ENCODE assay signal across 9 cellular contexts in the genomic region with DNA sequence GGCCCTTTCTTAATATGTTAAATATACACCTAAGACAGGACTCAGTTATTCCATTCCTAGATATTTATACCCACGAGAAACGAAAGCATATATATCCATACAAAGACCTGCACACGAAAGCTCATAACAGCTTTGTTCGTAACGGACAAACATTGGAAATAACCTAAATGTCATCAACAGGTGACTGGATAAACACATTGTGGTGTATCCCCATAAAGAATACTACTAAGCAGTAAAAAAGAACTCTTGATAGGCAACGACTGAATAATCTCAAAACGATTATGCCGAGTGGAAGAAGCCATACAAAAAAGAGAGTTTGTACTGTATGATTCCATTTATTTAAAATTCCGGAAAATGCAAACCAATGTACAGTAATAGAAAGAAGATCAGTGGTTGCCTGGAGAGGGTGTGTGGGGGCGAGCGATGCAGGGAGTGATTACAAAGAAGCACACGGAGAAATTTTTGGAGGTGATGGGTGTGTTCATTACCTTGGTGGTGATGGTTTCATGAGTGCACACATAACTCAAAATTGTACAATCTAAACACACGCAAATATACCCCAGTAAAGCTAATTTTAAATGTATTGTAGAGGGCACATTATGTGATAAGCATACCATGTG. TPM values are rescaled to one million over a fixed set of nuclear protein-coding genes. Genes with fewer than 3 reads are reported as not detected.
DNase-seq lines count a peak whose midpoint lies in the region; ATAC-seq, FAIRE-seq and TF ChIP-seq lines count a peak whose summit lies in the region.
"Had no signal": no experiment of that assay in that cellular context is flagged by ENCODE, and none has a peak within 500 bp of the region (broad histone marks: within the 10 kb centered on the region; RNA-seq: fewer than 3 reads in every experiment).

No MANE protein-coding gene starts in this region.

- peaks cover 20% of the 10 kb centered on the region for H3K4me1 ChIP-seq in OCI-LY3 (ENCODE audit: low read length)
- H3K4me1 ChIP-seq in H1 (replicated peaks in 1 of 4; ENCODE audit: control insufficient read depth in 3 of 4, insufficient read depth in 4 of 4, low read length in 3 of 4): peaks cover 1 to 9% (median 4%) of the 10 kb centered on the region in 4 experiments; a peak in 5 of 7 replicates
- H3K4me1 ChIP-seq in aorta (ENCODE audit: control insufficient read depth in 1 of 2, insufficient read depth in 2 of 2, low read length in 2 of 2): no peaks in the 10 kb centered on the region

- FAIRE-seq in H1 (lab: Jason Lieb, UNC): no peak

- H3K9me3 ChIP-seq in OCI-LY3 (ENCODE audit: insufficient read depth, low read length): no peaks in the 10 kb centered on the region
- H3K9me3 ChIP-seq in H1 (ENCODE audit: insufficient read depth in 2 of 2, low read depth in 1 of 2, low read length in 1 of 2): no peaks in the 10 kb centered on the region
- H3K9me3 ChIP-seq in aorta (ENCODE audit: control insufficient read depth, low read length): peaks cover 3% of the 10 kb centered on the region

- TF ChIP-seq RAD21 in H1 (IDR thresholded peaks at IDR 0.05 in 1 of 2, conservative IDR thresholded peaks at IDR 0.05 in 1 of 2; ENCODE audit: low read depth in 2 of 2, low read length in 2 of 2): no peak

- no peak overlapping the region for H2BK120ac ChIP-seq in H1 (replicated peaks; ENCODE audit: low read depth, low read length)

- H3K4me3 ChIP-seq in OCI-LY3 (ENCODE audit: low read length): peak overlapping the region; percentile 92
- peak overlapping the region in 1 of 4 experiments; percentile 75; a peak in 3 of 8 replicates for H3K4me3 ChIP-seq in H1 (ENCODE audit: extremely low read depth in 1 of 4, insufficient read depth in 2 of 4, low read depth in 3 of 4, low read length in 4 of 4)
- no peak overlapping the region for H3K4me3 ChIP-seq in aorta (ENCODE audit: low read length in 2 of 2)

- POLR2A ChIA-PET in activated CD4-positive, alpha-beta T cell treated with anti-CD3 and anti-CD28 coated beads, Interleukin-2, amount 10 ng/mL, durations not matched to agents 7 days and 5 days (lab: Charles Lee): no interaction called here
- POLR2A ChIA-PET in H1 (lab: Charles Lee; ENCODE audit: partially characterized antibody): interaction anchor here (2.1 kb wide), 1 partner anchor 8 kb away, joined by 7 read pairs; no protein-coding TSS in a partner anchor

- no peak overlapping the region for H3K4ac ChIP-seq in H1 (replicated peaks; ENCODE audit: insufficient read length, low read depth, low read length)

- H2BK12ac ChIP-seq in H1 (ENCODE audit: low read depth, low read length): no peak overlapping the region

- CTCF ChIA-PET in activated CD4-positive, alpha-beta T cell treated with anti-CD3 and anti-CD28 coated beads, Interleukin-2, amount 10 ng/mL, durations not matched to agents 7 days and 5 days (lab: Charles Lee): no interaction called here
- CTCF ChIA-PET in H1 (lab: Charles Lee; ENCODE audit: partially characterized antibody): interaction anchor here (0.6 to 2.0 kb wide), 9 partner anchors 38 to 294 kb away, joined by 3 to 7 read pairs (median 5); no protein-coding TSS in a partner anchor

- H2BK5ac ChIP-seq in H1 (ENCODE audit: low read depth, low read length): no peak overlapping the region

- H3K14ac ChIP-seq in H1 (ENCODE audit: insufficient read length): no peak overlapping the region

- H4K20me1 ChIP-seq in OCI-LY3 (ENCODE audit: insufficient read depth, low read length) (peaks cover 14% of the 10 kb centered on the region), H1 (replicated peaks in 1 of 2; ENCODE audit: control insufficient read depth in 1 of 2, insufficient read depth in 2 of 2, low read length in 2 of 2) (peaks cover 6 to 12% of the 10 kb centered on the region in 2 experiments)

- H4K5ac ChIP-seq in H1 (ENCODE audit: insufficient read length, low read depth, low read length): no peak overlapping the region

- H3K36me3 Mint-ChIP-seq in activated CD4-positive, alpha-beta T cell treated with anti-CD3 and anti-CD28 coated beads, Interleukin-2, amount 10 ng/mL, durations not matched to agents 7 days and 5 days (ENCODE audit: low read depth): no peaks in the 10 kb centered on the region
- no peaks in the 10 kb centered on the region for H3K36me3 Mint-ChIP-seq in progenitor cell of endocrine pancreas (ENCODE audit: insufficient read depth)

- intact Hi-C loops in aorta (cut with DNase I): no loop called here

- H2AFZ ChIP-seq in OCI-LY3 (ENCODE audit: low read depth, low read length): peak overlapping the region; percentile 99
- 0 out of 2 replicates have a peak overlapping the region, but pooled peaks have one; percentile 93 for H2AFZ ChIP-seq in H1 (ENCODE audit: low read length)

- H3K4me2 ChIP-seq in OCI-LY3 (ENCODE audit: low read length) (peak overlapping the region; percentile 90), H1 (ENCODE audit: insufficient read depth in 1 of 2, low read depth in 2 of 2, low read length in 2 of 2) (peak overlapping the region; percentile 50 to 80; a peak in 2 of 4 replicates)

- no peak for ATAC-seq in aorta (ENCODE audit: low FRiP score)

- no peak overlapping the region for H2BK15ac ChIP-seq in H1 (ENCODE audit: low read length)

- no peak for TF ChIP-seq CTCF in OCI-LY3 (IDR thresholded peaks at IDR 0.05; ENCODE audit: low read depth, low read length)
- no peak for TF ChIP-seq CTCF in H1 (IDR thresholded peaks at IDR 0.05; ENCODE audit: control extremely low read depth in 1 of 3, insufficient read depth in 1 of 3, low read depth in 1 of 3, low read length in 3 of 3)
- no peak for TF ChIP-seq CTCF in progenitor cell of endocrine pancreas (IDR thresholded peaks at IDR 0.05; ENCODE audit: unreplicated experiment)

- H3K36me3 ChIP-seq in OCI-LY3 (replicated peaks; ENCODE audit: low read depth, low read length): no peaks in the 10 kb centered on the region
- H3K36me3 ChIP-seq in H1 (ENCODE audit: control insufficient read depth in 2 of 4, insufficient read depth in 4 of 4, low read length in 3 of 4): no peaks in the 10 kb centered on the region
- H3K36me3 ChIP-seq in aorta (ENCODE audit: control insufficient read depth in 1 of 2, insufficient read depth in 2 of 2, low read length in 1 of 2): no peaks in the 10 kb centered on the region

- H2BK20ac ChIP-seq in H1 (ENCODE audit: low read length): no peak overlapping the region

- H4K8ac ChIP-seq in H1 (ENCODE audit: extremely low read depth, insufficient read depth, low read length): no peak overlapping the region

- no peak overlapping the region for H3K56ac ChIP-seq in H1 (replicated peaks; ENCODE audit: insufficient read length, low read depth, low read length)

- H3K79me1 ChIP-seq in H1 (ENCODE audit: low read depth, low read length): peaks cover 10% of the 10 kb centered on the region; the same call in 1 of the 2 replicates

- no peak for TF ChIP-seq EP300 in H1 (IDR thresholded peaks at IDR 0.05; ENCODE audit: borderline replicate concordance in 1 of 2, low read depth in 2 of 2, low read length in 2 of 2)

- 90% methylated on average over 13 of the region's 13 CpGs; no CpG with 5 or more reads in 1 of the 2 experiments for WGBS in H1 (ENCODE audit: extremely low coverage in 1 of 2, insufficient coverage in 1 of 2, insufficient read length in 1 of 2, insufficient replicate concordance in 2 of 2, low coverage in 1 of 2, low lambda C conversion rate in 2 of 2, missing lambda C conversion rate in 1 of 2), 2 experiments
- 84 to 85% methylated on average over 13 of the region's 13 CpGs for WGBS in aorta, 2 donors

- no peak overlapping the region for H3K18ac ChIP-seq in H1 (ENCODE audit: extremely low read depth, low read length)

- no peak overlapping the region for H3K27ac Mint-ChIP-seq in activated CD4-positive, alpha-beta T cell treated with anti-CD3 and anti-CD28 coated beads, Interleukin-2, amount 10 ng/mL, durations not matched to agents 7 days and 5 days
- H3K27ac Mint-ChIP-seq in progenitor cell of endocrine pancreas: no peak overlapping the region

- H3K9me3 Mint-ChIP-seq in activated CD4-positive, alpha-beta T cell treated with anti-CD3 and anti-CD28 coated beads, Interleukin-2, amount 10 ng/mL, durations not matched to agents 7 days and 5 days: no peaks in the 10 kb centered on the region
- H3K9me3 Mint-ChIP-seq in progenitor cell of endocrine pancreas (ENCODE audit: low read depth): no peaks in the 10 kb centered on the region

- H3K4me1 Mint-ChIP-seq in activated CD4-positive, alpha-beta T cell treated with anti-CD3 and anti-CD28 coated beads, Interleukin-2, amount 10 ng/mL, durations not matched to agents 7 days and 5 days: peaks cover 13% of the 10 kb centered on the region
- peaks cover 3% of the 10 kb centered on the region for H3K4me1 Mint-ChIP-seq in progenitor cell of endocrine pancreas (ENCODE audit: low read depth)

- H3K9ac ChIP-seq in OCI-LY3 (ENCODE audit: low read length) (peak overlapping the region; percentile 76), H1 (replicated peaks in 1 of 4; ENCODE audit: extremely low read depth in 1 of 4, low read depth in 3 of 4, low read length in 3 of 4) (no peak overlapping the region)

- H4K91ac ChIP-seq in H1 (replicated peaks; ENCODE audit: insufficient read length, low read length): no peak overlapping the region

- H3K27me3 ChIP-seq in OCI-LY3 (ENCODE audit: low read depth, low read length): no peaks in the 10 kb centered on the region
- peaks cover 0 to 7% (median 3%) of the 10 kb centered on the region in 4 experiments; a peak in 2 of 7 replicates for H3K27me3 ChIP-seq in H1 (replicated peaks in 1 of 4; ENCODE audit: control insufficient read depth in 3 of 4, extremely low read depth in 1 of 4, insufficient read depth in 3 of 4, low read length in 3 of 4)
- H3K27me3 ChIP-seq in aorta (ENCODE audit: control insufficient read depth in 1 of 2, insufficient read depth in 2 of 2, low read length in 1 of 2): peaks cover 0 to 1% of the 10 kb centered on the region in 2 donors

- TF ChIP-seq POLR2A in H1 (IDR thresholded peaks at IDR 0.05; ENCODE audit: control extremely low read depth in 1 of 2, low read depth in 2 of 2, low read length in 2 of 2): no peak

- no peak overlapping the region for H2AK5ac ChIP-seq in H1 (ENCODE audit: low read depth, low read length)

- H3K23me2 ChIP-seq in H1 (ENCODE audit: low read depth, low read length): peaks cover 10% of the 10 kb centered on the region

- H3K27ac ChIP-seq in OCI-LY3 (ENCODE audit: low read length) (no peak overlapping the region), H1 (ENCODE audit: low read depth, low read length) (no peak overlapping the region), aorta (ENCODE audit: low read depth in 1 of 2, low read length in 2 of 2) (no peak overlapping the region)

- H3K23ac ChIP-seq in H1 (ENCODE audit: insufficient read length): no peak overlapping the region

- peaks cover 3% of the 10 kb centered on the region; the same call in 1 of the 2 replicates for H3K79me2 ChIP-seq in OCI-LY3 (ENCODE audit: low read length)
- H3K79me2 ChIP-seq in H1 (ENCODE audit: control insufficient read depth in 1 of 2, insufficient read depth in 2 of 2, low read length in 2 of 2): peaks cover 0 to 27% of the 10 kb centered on the region in 2 experiments; a peak in 2 of 4 replicates

- H3K27me3 Mint-ChIP-seq in activated CD4-positive, alpha-beta T cell treated with anti-CD3 and anti-CD28 coated beads, Interleukin-2, amount 10 ng/mL, durations not matched to agents 7 days and 5 days: peaks cover 68% of the 10 kb centered on the region
- peaks cover 33% of the 10 kb centered on the region for H3K27me3 Mint-ChIP-seq in progenitor cell of endocrine pancreas

- H3K4me3 Mint-ChIP-seq in activated CD4-positive, alpha-beta T cell treated with anti-CD3 and anti-CD28 coated beads, Interleukin-2, amount 10 ng/mL, durations not matched to agents 7 days and 5 days: peak overlapping the region; percentile 77
- H3K4me3 Mint-ChIP-seq in progenitor cell of endocrine pancreas (ENCODE audit: low read depth): peak overlapping the region; percentile 84

- DNase-seq in activated CD4-positive, alpha-beta T cell treated with anti-CD3 and anti-CD28 coated beads, Interleukin-2, amount 10 ng/mL, durations not matched to agents 7 days and 5 days: no peak
- no peak for DNase-seq in activated CD4-positive, alpha-beta T cell treated with anti-CD3 and anti-CD28 coated beads for 1 hour
- no peak for DNase-seq in H1 (ENCODE audit: low read depth in 1 of 2, low spot score in 2 of 2)
- no peak for DNase-seq in progenitor cell of endocrine pancreas (ENCODE audit: low spot score, unreplicated experiment)
- no peak for DNase-seq in NCI-H1436 treated with DMSO at 0.1 percent for 48 hours (lab: John Stamatoyannopoulos, UW)
- no peak for DNase-seq in central memory CD4-positive, alpha-beta T cell
- DNase-seq in aorta: no peak
- DNase-seq: NCI-H1092 had no signal

RNA-seq across cellular contexts. Expression of a gene that starts 1.4 kb away (rescaled TPM):
- under 1 TPM; 0.52 to 0.67 TPM for total RNA-seq in activated CD4-positive, alpha-beta T cell treated with anti-CD3 and anti-CD28 coated beads, Interleukin-2, amount 10 ng/mL, durations not matched to agents 7 days and 5 days
- 10.7 and 12.0 TPM in 2 replicates for total RNA-seq in H1 (2021; fragmentation: NEBNext Ultra II Directional; extraction: Animal tissue kit (Norgen Biotek cat#: 25700))
- polyA plus RNA-seq in H1 (2011; rRNA removed): 5.6 and 6.3 TPM in 2 replicates
- polyA plus RNA-seq in H1 (2011; cell fraction: cytosol; rRNA removed): 6.2 TPM
- polyA plus RNA-seq in H1 (2011; cell fraction: nucleus; rRNA removed): 30.7 TPM
- 6.5 to 8.9 TPM (median 7.1 TPM) in 4 replicates for polyA plus RNA-seq in H1 (2012, experiment 1 of 2)
- polyA plus RNA-seq in H1 (2012, experiment 2 of 2): 0.76 TPM
- 4.6 TPM for polyA plus RNA-seq in H1 (2013, experiment 1 of 2)
- 4.4 TPM for polyA plus RNA-seq in H1 (2013, experiment 2 of 2)
- 62.9 and 76.2 TPM in 2 replicates for polyA minus RNA-seq in H1 (2011; rRNA and poly(A)+ RNA removed)
- 19.1 TPM for polyA minus RNA-seq in H1 (2011; cell fraction: cytosol; rRNA and poly(A)+ RNA removed)
- 87.9 TPM for polyA minus RNA-seq in H1 (2011; cell fraction: nucleus; rRNA and poly(A)+ RNA removed)
- total RNA-seq in progenitor cell of endocrine pancreas: 8.1 and 9.8 TPM in 2 replicates
- under 1 TPM; 0.42 to 0.48 TPM for total RNA-seq in aorta
- polyA plus RNA-seq in aorta: under 1 TPM; under 0.01 to 0.13 TPM
